8 cellular contexts compared by ENCODE assay signal in the genomic region with DNA sequence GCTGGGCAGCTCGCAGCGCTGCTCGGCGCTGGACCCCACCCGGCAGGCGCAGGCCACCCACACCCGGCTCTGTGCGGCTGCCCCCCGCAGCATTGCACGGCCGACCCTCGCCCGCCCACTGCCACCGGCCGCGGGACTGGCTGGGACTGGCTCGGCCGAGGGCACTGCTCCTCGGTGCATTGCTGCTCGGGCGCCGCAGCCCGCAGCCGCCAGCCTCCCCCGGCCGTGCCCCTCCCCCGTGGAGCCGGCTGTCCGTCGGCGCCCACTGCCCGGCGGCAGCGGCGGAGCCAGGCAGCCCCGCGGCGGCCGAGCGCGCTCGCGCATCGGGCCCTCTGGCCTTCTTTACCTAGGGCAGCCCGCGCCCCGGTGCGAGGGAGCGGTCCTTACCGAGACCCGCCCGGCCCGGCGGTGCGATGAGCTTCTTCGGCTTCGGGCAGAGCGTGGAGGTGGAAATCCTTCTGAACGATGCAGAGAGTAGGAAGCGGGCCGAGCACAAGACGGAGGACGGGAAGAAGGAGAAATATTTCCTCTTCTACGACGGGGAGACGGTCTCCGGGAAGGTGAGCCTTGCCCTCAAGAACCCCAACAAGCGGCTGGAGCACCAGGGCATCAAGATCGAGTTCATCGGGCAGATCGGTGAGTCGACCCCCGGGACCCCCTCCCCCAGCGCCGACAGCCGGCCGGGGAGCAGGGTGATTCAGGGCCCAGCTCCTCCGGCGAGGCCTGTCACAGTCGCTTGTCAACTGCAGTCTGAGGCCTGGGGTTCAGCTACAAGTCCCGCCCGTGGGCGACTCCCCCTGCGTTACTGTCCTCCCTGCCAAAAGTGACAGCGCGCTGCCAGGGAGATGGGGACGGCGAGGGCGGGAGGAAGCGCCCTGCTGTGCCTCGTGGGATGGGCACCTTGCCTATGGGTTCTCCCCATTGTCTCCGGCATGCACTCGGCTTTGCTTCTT. TPM values are rescaled to one million over a fixed set of nuclear protein-coding genes. Genes with fewer than 3 reads are reported as not detected.
DNase-seq lines count a peak whose midpoint lies in the region; ATAC-seq, FAIRE-seq and TF ChIP-seq lines count a peak whose summit lies in the region.

No MANE protein-coding gene starts in this region.

- peak overlapping the region; percentile 97 to 99 for H3K4me2 ChIP-seq in H1 (ENCODE audit: insufficient read depth in 1 of 2, low read depth in 2 of 2, low read length in 2 of 2)

- H3K23me2 ChIP-seq in H1 (ENCODE audit: low read depth, low read length): peaks cover 20% of the 10 kb centered on the region

- H3K14ac ChIP-seq in H1 (ENCODE audit: insufficient read length): no peak overlapping the region

- POLR2A ChIA-PET in H1 (lab: Charles Lee; ENCODE audit: partially characterized antibody): interaction anchor here (0.8 to 3.4 kb wide), 6 partner anchors 9 to 52 kb away, joined by 3 to 11 read pairs (median 5); partner anchors contain the start of genes ACAD8, GLB1L3 and THYN1

- peak overlapping the region; percentile 53; the same call in 1 of the 2 replicates for H4K8ac ChIP-seq in H1 (ENCODE audit: extremely low read depth, insufficient read depth, low read length)

- peak overlapping the region; percentile 17; the same call in 1 of the 2 replicates for H2AFZ ChIP-seq in H1 (ENCODE audit: low read length)

- CTCF ChIA-PET in H1 (lab: Charles Lee; ENCODE audit: partially characterized antibody): interaction anchor here (1.1 to 4.8 kb wide), 3 partner anchors 10 to 19 kb away, joined by 5 to 23 read pairs (median 6); no protein-coding TSS in a partner anchor

- no peak overlapping the region for H4K5ac ChIP-seq in H1 (ENCODE audit: insufficient read length, low read depth, low read length)

- H3K27ac ChIP-seq in H1 (ENCODE audit: low read depth, low read length): no peak overlapping the region

- H2AK5ac ChIP-seq in H1 (ENCODE audit: low read depth, low read length): no peak overlapping the region

- H3K4ac ChIP-seq in H1 (replicated peaks; ENCODE audit: insufficient read length, low read depth, low read length): no peak overlapping the region

- peak; percentile 10 for ATAC-seq in HG03039 (IDR thresholded peaks at IDR 0.05; ENCODE audit: unreplicated experiment)

- 3% methylated on average over 56 of the region's 93 CpGs; no CpG with 5 or more reads in 1 of the 2 experiments for WGBS in H1 (ENCODE audit: extremely low coverage in 1 of 2, insufficient coverage in 1 of 2, insufficient read length in 1 of 2, insufficient replicate concordance in 2 of 2, low coverage in 1 of 2, low lambda C conversion rate in 2 of 2, missing lambda C conversion rate in 1 of 2), 2 experiments

- H3K36me3 ChIP-seq in H1 (ENCODE audit: control insufficient read depth in 2 of 4, insufficient read depth in 4 of 4, low read length in 3 of 4): peaks cover 0 to 3% (median 1%) of the 10 kb centered on the region in 4 experiments; a peak in 2 of 8 replicates

- H3K9me3 ChIP-seq in H1 (ENCODE audit: insufficient read depth in 2 of 2, low read depth in 1 of 2, low read length in 1 of 2): no peaks in the 10 kb centered on the region

- no peak overlapping the region for H2BK12ac ChIP-seq in H1 (ENCODE audit: low read depth, low read length)

- H3K79me2 ChIP-seq in H1 (ENCODE audit: control insufficient read depth in 1 of 2, insufficient read depth in 2 of 2, low read length in 2 of 2): peaks cover 0 to 31% of the 10 kb centered on the region in 2 experiments; a peak in 2 of 4 replicates

- H3K18ac ChIP-seq in H1 (ENCODE audit: extremely low read depth, low read length): no peak overlapping the region

- no peak overlapping the region for H2BK120ac ChIP-seq in H1 (replicated peaks; ENCODE audit: low read depth, low read length)

- TF ChIP-seq RAD21 in H1 (IDR thresholded peaks at IDR 0.05 in 1 of 2, conservative IDR thresholded peaks at IDR 0.05 in 1 of 2; ENCODE audit: low read depth in 2 of 2, low read length in 2 of 2): no peak

- H3K4me1 ChIP-seq in H1 (replicated peaks in 1 of 4; ENCODE audit: control insufficient read depth in 3 of 4, insufficient read depth in 4 of 4, low read length in 3 of 4): peaks cover 0 to 5% (median 3%) of the 10 kb centered on the region in 4 experiments

- peaks cover 6% of the 10 kb centered on the region for H3K79me1 ChIP-seq in H1 (ENCODE audit: low read depth, low read length)

- DNase-seq in NCI-H82 (lab: John Stamatoyannopoulos, UW): peak; percentile 55
- DNase-seq in NCI-H82 treated with DMSO at 0.1 percent for 48 hours (lab: John Stamatoyannopoulos, UW; ENCODE audit: unreplicated experiment): no peak
- DNase-seq in NCI-H460 (ENCODE audit: extremely low read depth, low read depth): peak; percentile 5
- DNase-seq in activated CD8-positive, alpha-beta memory T cell treated with anti-CD3 and anti-CD28 coated beads for 24 hours: peak; percentile 83
- no peak for DNase-seq in H1 (ENCODE audit: low read depth in 1 of 2, low spot score in 2 of 2)
- DNase-seq in midbrain (lab: John Stamatoyannopoulos, UW): peak; percentile 69
- peak; percentile 48 for DNase-seq in stimulated activated CD8-positive, alpha-beta memory T cell treated with anti-CD3 and anti-CD28 coated beads, Interleukin-4, amount 100 ng/mL, for 24 hours (ENCODE audit: low read depth)

- TF ChIP-seq CTCF in H1 (IDR thresholded peaks at IDR 0.05; ENCODE audit: control extremely low read depth in 1 of 3, insufficient read depth in 1 of 3, low read depth in 1 of 3, low read length in 3 of 3): no peak

- H4K91ac ChIP-seq in H1 (replicated peaks; ENCODE audit: insufficient read length, low read length): no peak overlapping the region

- peak overlapping the region; percentile 35 to 60 (median 50); a peak in 5 of 7 replicates for H3K9ac ChIP-seq in H1 (replicated peaks in 1 of 4; ENCODE audit: extremely low read depth in 1 of 4, low read depth in 3 of 4, low read length in 3 of 4)

- peak overlapping the region; percentile 75 to 97 (median 86) for H3K4me3 ChIP-seq in H1 (ENCODE audit: extremely low read depth in 1 of 4, insufficient read depth in 2 of 4, low read depth in 3 of 4, low read length in 4 of 4)

- H3K56ac ChIP-seq in H1 (replicated peaks; ENCODE audit: insufficient read length, low read depth, low read length): no peak overlapping the region

- no peak overlapping the region for H2BK15ac ChIP-seq in H1 (ENCODE audit: low read length)

- no peak overlapping the region for H3K23ac ChIP-seq in H1 (ENCODE audit: insufficient read length)

- no peak overlapping the region for H2BK5ac ChIP-seq in H1 (ENCODE audit: low read depth, low read length)

- FAIRE-seq in H1 (lab: Jason Lieb, UNC): no peak

- peaks cover 0 to 6% (median 0%) of the 10 kb centered on the region in 4 experiments; a peak in 1 of 7 replicates for H3K27me3 ChIP-seq in H1 (replicated peaks in 1 of 4; ENCODE audit: control insufficient read depth in 3 of 4, extremely low read depth in 1 of 4, insufficient read depth in 3 of 4, low read length in 3 of 4)

- TF ChIP-seq POLR2A in H1 (IDR thresholded peaks at IDR 0.05; ENCODE audit: control extremely low read depth in 1 of 2, low read depth in 2 of 2, low read length in 2 of 2): no peak

- H2BK20ac ChIP-seq in H1 (ENCODE audit: low read length): no peak overlapping the region

- TF ChIP-seq EP300 in H1 (IDR thresholded peaks at IDR 0.05; ENCODE audit: borderline replicate concordance in 1 of 2, low read depth in 2 of 2, low read length in 2 of 2): no peak

- peaks cover 0 to 8% of the 10 kb centered on the region in 2 experiments for H4K20me1 ChIP-seq in H1 (replicated peaks in 1 of 2; ENCODE audit: control insufficient read depth in 1 of 2, insufficient read depth in 2 of 2, low read length in 2 of 2)

RNA-seq across cellular contexts. Expression of gene VPS26B, which starts 0.5 kb away (rescaled TPM):
- total RNA-seq in NCI-H460 (2014; rRNA removed; shearing (Covaris generic)): 17.7 and 19.2 TPM in 2 replicates
- polyA plus RNA-seq in NCI-H460 (2014; cell fraction: nucleus; rRNA removed): 20.9 and 21.2 TPM in 2 replicates
- 26.8 and 27.0 TPM in 2 replicates for total RNA-seq in H1 (2021; fragmentation: NEBNext Ultra II Directional; extraction: Animal tissue kit (Norgen Biotek cat#: 25700))
- 18.3 and 19.6 TPM in 2 replicates for polyA plus RNA-seq in H1 (2011; rRNA removed)
- 21.7 TPM for polyA plus RNA-seq in H1 (2011; cell fraction: cytosol; rRNA removed)
- 23.5 TPM for polyA plus RNA-seq in H1 (2011; cell fraction: nucleus; rRNA removed)
- 19.5 to 21.1 TPM (median 20.1 TPM) in 4 replicates for polyA plus RNA-seq in H1 (2012, experiment 1 of 2)
- polyA plus RNA-seq in H1 (2012, experiment 2 of 2): 16.3 TPM
- 15.3 TPM for polyA plus RNA-seq in H1 (2013, experiment 1 of 2)
- 14.6 TPM for polyA plus RNA-seq in H1 (2013, experiment 2 of 2)
- polyA minus RNA-seq in H1 (2011; rRNA and poly(A)+ RNA removed): 27.9 and 33.4 TPM in 2 replicates
- polyA minus RNA-seq in H1 (2011; cell fraction: cytosol; rRNA and poly(A)+ RNA removed): 17.2 TPM
- 16.7 TPM for polyA minus RNA-seq in H1 (2011; cell fraction: nucleus; rRNA and poly(A)+ RNA removed)

RNA-seq across cellular contexts. Expression of gene NCAPD3, which starts 1.2 kb away (rescaled TPM):
- total RNA-seq in NCI-H460 (2014; rRNA removed; shearing (Covaris generic)): 23.3 and 27.0 TPM in 2 replicates
- 41.4 and 56.7 TPM in 2 replicates for polyA plus RNA-seq in NCI-H460 (2014; cell fraction: nucleus; rRNA removed)
- total RNA-seq in H1 (2021; fragmentation: NEBNext Ultra II Directional; extraction: Animal tissue kit (Norgen Biotek cat#: 25700)): 50.3 and 55.2 TPM in 2 replicates
- polyA plus RNA-seq in H1 (2011; rRNA removed): 26.5 and 27.1 TPM in 2 replicates
- polyA plus RNA-seq in H1 (2011; cell fraction: cytosol; rRNA removed): 33.8 TPM
- polyA plus RNA-seq in H1 (2011; cell fraction: nucleus; rRNA removed): 56.8 TPM
- 31.1 to 45.3 TPM (median 36.0 TPM) in 4 replicates for polyA plus RNA-seq in H1 (2012, experiment 1 of 2)
- polyA plus RNA-seq in H1 (2012, experiment 2 of 2): 4.8 TPM
- polyA plus RNA-seq in H1 (2013, experiment 1 of 2): 23.8 TPM
- polyA plus RNA-seq in H1 (2013, experiment 2 of 2): 22.4 TPM
- 76.6 and 83.3 TPM in 2 replicates for polyA minus RNA-seq in H1 (2011; rRNA and poly(A)+ RNA removed)
- polyA minus RNA-seq in H1 (2011; cell fraction: cytosol; rRNA and poly(A)+ RNA removed): 62.4 TPM
- 67.9 TPM for polyA minus RNA-seq in H1 (2011; cell fraction: nucleus; rRNA and poly(A)+ RNA removed)

RNA-seq across cellular contexts. Expression of gene THYN1, which starts 28.2 kb away (rescaled TPM):
- total RNA-seq in NCI-H460 (2014; rRNA removed; shearing (Covaris generic)): 23.9 and 29.1 TPM in 2 replicates
- 29.2 and 32.7 TPM in 2 replicates for polyA plus RNA-seq in NCI-H460 (2014; cell fraction: nucleus; rRNA removed)
- 95.1 and 95.4 TPM in 2 replicates for total RNA-seq in H1 (2021; fragmentation: NEBNext Ultra II Directional; extraction: Animal tissue kit (Norgen Biotek cat#: 25700))
- 41.3 and 77.3 TPM in 2 replicates for polyA plus RNA-seq in H1 (2011; rRNA removed)
- 86.4 TPM for polyA plus RNA-seq in H1 (2011; cell fraction: cytosol; rRNA removed)
- 44.4 TPM for polyA plus RNA-seq in H1 (2011; cell fraction: nucleus; rRNA removed)
- polyA plus RNA-seq in H1 (2012, experiment 1 of 2): 118 to 130 TPM (median 121 TPM) in 4 replicates
- polyA plus RNA-seq in H1 (2012, experiment 2 of 2): 31.3 TPM
- 96.1 TPM for polyA plus RNA-seq in H1 (2013, experiment 1 of 2)
- polyA plus RNA-seq in H1 (2013, experiment 2 of 2): 95.8 TPM
- polyA minus RNA-seq in H1 (2011; rRNA and poly(A)+ RNA removed): 65.1 and 93.1 TPM in 2 replicates
- 49.0 TPM for polyA minus RNA-seq in H1 (2011; cell fraction: cytosol; rRNA and poly(A)+ RNA removed)
- 36.1 TPM for polyA minus RNA-seq in H1 (2011; cell fraction: nucleus; rRNA and poly(A)+ RNA removed)

RNA-seq across cellular contexts. Expression of gene ACAD8, which starts 28.4 kb away (rescaled TPM):
- total RNA-seq in NCI-H460 (2014; rRNA removed; shearing (Covaris generic)): 8.7 and 13.3 TPM in 2 replicates
- 42.5 and 42.8 TPM in 2 replicates for polyA plus RNA-seq in NCI-H460 (2014; cell fraction: nucleus; rRNA removed)
- total RNA-seq in H1 (2021; fragmentation: NEBNext Ultra II Directional; extraction: Animal tissue kit (Norgen Biotek cat#: 25700)): 48.2 and 52.7 TPM in 2 replicates
- polyA plus RNA-seq in H1 (2011; rRNA removed): 40.9 and 45.8 TPM in 2 replicates
- polyA plus RNA-seq in H1 (2011; cell fraction: cytosol; rRNA removed): 52.6 TPM
- polyA plus RNA-seq in H1 (2011; cell fraction: nucleus; rRNA removed): 66.6 TPM
- polyA plus RNA-seq in H1 (2012, experiment 1 of 2): 58.4 to 62.2 TPM (median 60.3 TPM) in 4 replicates
- polyA plus RNA-seq in H1 (2012, experiment 2 of 2): 26.0 TPM
- 30.3 TPM for polyA plus RNA-seq in H1 (2013, experiment 1 of 2)
- polyA plus RNA-seq in H1 (2013, experiment 2 of 2): 26.5 TPM
- 45.6 and 46.9 TPM in 2 replicates for polyA minus RNA-seq in H1 (2011; rRNA and poly(A)+ RNA removed)
- polyA minus RNA-seq in H1 (2011; cell fraction: cytosol; rRNA and poly(A)+ RNA removed): 22.9 TPM
- 39.9 TPM for polyA minus RNA-seq in H1 (2011; cell fraction: nucleus; rRNA and poly(A)+ RNA removed)

RNA-seq across cellular contexts. Expression of gene GLB1L3, which starts 51.2 kb away (rescaled TPM):
- 0.54 and 0.61 TPM in 2 replicates for total RNA-seq in NCI-H460 (2014; rRNA removed; shearing (Covaris generic))
- polyA plus RNA-seq in NCI-H460 (2014; cell fraction: nucleus; rRNA removed): 0.97 and 4.2 TPM in 2 replicates
- 32.6 and 33.2 TPM in 2 replicates for total RNA-seq in H1 (2021; fragmentation: NEBNext Ultra II Directional; extraction: Animal tissue kit (Norgen Biotek cat#: 25700))
- 14.9 and 19.7 TPM in 2 replicates for polyA plus RNA-seq in H1 (2011; rRNA removed)
- polyA plus RNA-seq in H1 (2011; cell fraction: cytosol; rRNA removed): 16.5 TPM
- polyA plus RNA-seq in H1 (2011; cell fraction: nucleus; rRNA removed): 58.1 TPM
- polyA plus RNA-seq in H1 (2012, experiment 1 of 2): 20.7 to 26.8 TPM (median 25.0 TPM) in 4 replicates
- polyA plus RNA-seq in H1 (2012, experiment 2 of 2): 10.5 TPM
- 19.3 TPM for polyA plus RNA-seq in H1 (2013, experiment 1 of 2)
- 19.8 TPM for polyA plus RNA-seq in H1 (2013, experiment 2 of 2)
- polyA minus RNA-seq in H1 (2011; rRNA and poly(A)+ RNA removed): 8.7 and 10.5 TPM in 2 replicates
- polyA minus RNA-seq in H1 (2011; cell fraction: cytosol; rRNA and poly(A)+ RNA removed): 9.7 TPM
- 19.4 TPM for polyA minus RNA-seq in H1 (2011; cell fraction: nucleus; rRNA and poly(A)+ RNA removed)

Comparison
In these comparisons a context has a peak if more than half of its experiments do, and no peak if none do; other contexts are left out.
1. DNase-seq: peak in NCI-H82 (single experiment), NCI-H460 (single experiment), activated CD8-positive, alpha-beta memory T cell treated with anti-CD3 and anti-CD28 coated beads for 24 hours (single experiment), midbrain (single experiment) and stimulated activated CD8-positive, alpha-beta memory T cell treated with anti-CD3 and anti-CD28 coated beads, Interleukin-4, amount 100 ng/mL, for 24 hours (single experiment); none in NCI-H82 treated with DMSO at 0.1 percent for 48 hours (single experiment) and H1 (0 of 2).